31 cellular contexts compared by ENCODE assay signal in genomic region chr3:191192941-191193340, GRCh38. TPM values are rescaled to one million over a fixed set of nuclear protein-coding genes. Genes with fewer than 3 reads are reported as not detected.
"Had no signal": no experiment of that assay in that cellular context is flagged by ENCODE, and none has a peak within 500 bp of the region (broad histone marks: within the 10 kb centered on the region; RNA-seq: fewer than 3 reads in every experiment).

No MANE protein-coding gene starts in this region.

- H3K4me1 Mint-ChIP-seq: activated CD4-positive, alpha-beta T cell treated with anti-CD3 and anti-CD28 coated beads, Interleukin-2, amount 10 ng/mL, durations not matched to agents 24 days and 14 days; activated naive CD4-positive, alpha-beta T cell treated with anti-CD3 and anti-CD28 coated beads, Interleukin-2, amount 50 U/mL, for 24 hours; activated naive CD8-positive, alpha-beta T cell treated with anti-CD3 and anti-CD28 coated beads, Interleukin-2, amount 10 ng/mL, durations not matched to agents 7 days and 5 days; activated T-helper 17 cell treated with anti-CD3 and anti-CD28 coated beads, Interleukin-2, amount 50 U/mL, for 72 hours; central memory CD8-positive, alpha-beta T cell had no signal

- DNase-seq: activated CD4-positive, alpha-beta T cell treated with anti-CD3 and anti-CD28 coated beads, Interleukin-2, amount 10 ng/mL, durations not matched to agents 24 days and 14 days; activated CD4-positive, alpha-beta T cell treated with anti-CD3 and anti-CD28 coated beads, Interleukin-2, amount 50 U/mL, for 4 hours; activated CD8-positive, alpha-beta T cell treated with anti-CD3 and anti-CD28 coated beads for 36 hours; activated effector memory CD4-positive, alpha-beta T cell treated with anti-CD3 and anti-CD28 coated beads, Interleukin-2, amount 50 U/mL, for 16 hours; activated naive CD4-positive, alpha-beta T cell; activated naive CD8-positive, alpha-beta T cell treated with anti-CD3 and anti-CD28 coated beads, Interleukin-2, amount 10 ng/mL, durations not matched to agents 7 days and 5 days; activated T-cell treated with anti-CD3 and anti-CD28 coated beads, Interleukin-2, amount 50 U/mL, for 1 hour; activated T-cell treated with anti-CD3 and anti-CD28 coated beads, Interleukin-2, amount 50 U/mL, for 72 hours; amygdala; Kasumi-1; MG63; NCI-H1092; NCI-H1436 treated with DMSO at 0.1 percent for 48 hours; NCI-H1694 treated with DMSO at 0.1 percent for 48 hours; NCI-H2029; NCI-H510A; NCI-H526; NCI-H748 treated with DMSO at 0.1 percent for 48 hours; NK-92 treated with Interleukin-12 subunit alpha and Interleukin-12 subunit beta, amount 100 ng/mL, for 24 hours; PC-9; Right ventricle myocardium superior; SW 1271; T-helper 1 cell; T-helper 2 cell; T-helper 9 cell; WERI-Rb-1 had no signal

- H3K4me1 ChIP-seq: ascending aorta had no signal

- H3K4me3 Mint-ChIP-seq: activated CD4-positive, alpha-beta T cell treated with anti-CD3 and anti-CD28 coated beads, Interleukin-2, amount 10 ng/mL, durations not matched to agents 24 days and 14 days; activated CD8-positive, alpha-beta T cell treated with anti-CD3 and anti-CD28 coated beads for 36 hours; activated naive CD4-positive, alpha-beta T cell treated with anti-CD3 and anti-CD28 coated beads, Interleukin-2, amount 50 U/mL, for 24 hours; activated naive CD8-positive, alpha-beta T cell treated with anti-CD3 and anti-CD28 coated beads, Interleukin-2, amount 10 ng/mL, durations not matched to agents 7 days and 5 days; activated T-cell treated with anti-CD3 and anti-CD28 coated beads, Interleukin-2, amount 50 U/mL, for 72 hours; activated T-helper 17 cell treated with anti-CD3 and anti-CD28 coated beads, Interleukin-2, amount 50 U/mL, for 72 hours; central memory CD8-positive, alpha-beta T cell had no signal

- H3K4me3 ChIP-seq: ascending aorta, cardiac muscle cell, MG63, PC-9 had no signal

- H3K36me3 ChIP-seq: ascending aorta, cardiac muscle cell, MG63, WERI-Rb-1 had no signal

- H3K9me3 ChIP-seq: ascending aorta, MG63 had no signal

- H3K27me3 Mint-ChIP-seq: activated CD4-positive, alpha-beta T cell treated with anti-CD3 and anti-CD28 coated beads, Interleukin-2, amount 10 ng/mL, durations not matched to agents 24 days and 14 days; activated CD8-positive, alpha-beta T cell treated with anti-CD3 and anti-CD28 coated beads for 36 hours; activated naive CD4-positive, alpha-beta T cell treated with anti-CD3 and anti-CD28 coated beads, Interleukin-2, amount 50 U/mL, for 24 hours; activated naive CD8-positive, alpha-beta T cell treated with anti-CD3 and anti-CD28 coated beads, Interleukin-2, amount 10 ng/mL, durations not matched to agents 7 days and 5 days; activated T-helper 17 cell treated with anti-CD3 and anti-CD28 coated beads, Interleukin-2, amount 50 U/mL, for 72 hours; central memory CD8-positive, alpha-beta T cell had no signal

- H2AFZ ChIP-seq: PC-9 had no signal

- H3K27me3 ChIP-seq: ascending aorta, cardiac muscle cell, MG63 had no signal

- H3K27ac Mint-ChIP-seq: activated CD4-positive, alpha-beta T cell treated with anti-CD3 and anti-CD28 coated beads, Interleukin-2, amount 10 ng/mL, durations not matched to agents 24 days and 14 days; activated CD8-positive, alpha-beta T cell treated with anti-CD3 and anti-CD28 coated beads for 36 hours; activated naive CD4-positive, alpha-beta T cell treated with anti-CD3 and anti-CD28 coated beads, Interleukin-2, amount 50 U/mL, for 24 hours; activated naive CD8-positive, alpha-beta T cell treated with anti-CD3 and anti-CD28 coated beads, Interleukin-2, amount 10 ng/mL, durations not matched to agents 7 days and 5 days; activated T-cell treated with anti-CD3 and anti-CD28 coated beads, Interleukin-2, amount 50 U/mL, for 72 hours; activated T-helper 17 cell treated with anti-CD3 and anti-CD28 coated beads, Interleukin-2, amount 50 U/mL, for 72 hours had no signal

- H3K36me3 Mint-ChIP-seq: activated naive CD4-positive, alpha-beta T cell treated with anti-CD3 and anti-CD28 coated beads, Interleukin-2, amount 50 U/mL, for 24 hours; activated naive CD8-positive, alpha-beta T cell treated with anti-CD3 and anti-CD28 coated beads, Interleukin-2, amount 10 ng/mL, durations not matched to agents 7 days and 5 days had no signal

- H3K9me3 Mint-ChIP-seq: activated CD4-positive, alpha-beta T cell treated with anti-CD3 and anti-CD28 coated beads, Interleukin-2, amount 10 ng/mL, durations not matched to agents 24 days and 14 days; activated naive CD4-positive, alpha-beta T cell treated with anti-CD3 and anti-CD28 coated beads, Interleukin-2, amount 50 U/mL, for 24 hours; activated T-helper 17 cell treated with anti-CD3 and anti-CD28 coated beads, Interleukin-2, amount 50 U/mL, for 72 hours had no signal

- H3K4me2 ChIP-seq: PC-9 had no signal

- H3K27ac ChIP-seq: ascending aorta, cardiac muscle cell, PC-9, WERI-Rb-1 had no signal

- ATAC-seq: activated CD8-positive, alpha-beta T cell treated with anti-CD3 and anti-CD28 coated beads for 36 hours; activated T-cell treated with anti-CD3 and anti-CD28 coated beads, Interleukin-2, amount 50 U/mL, for 72 hours; activated T-helper 17 cell treated with anti-CD3 and anti-CD28 coated beads, Interleukin-2, amount 50 U/mL, for 72 hours had no signal

RNA-seq across cellular contexts. Expression of gene OSTN, which starts 6.1 kb away (rescaled TPM):
- polyA plus RNA-seq: cardiac muscle cell had no signal
